Comparison of ENCODE assay signal across 14 cellular contexts in genomic region chr3:160758929-160759577, GRCh38. TPM values are rescaled to one million over a fixed set of nuclear protein-coding genes. Genes with fewer than 3 reads are reported as not detected.
DNase-seq lines count a peak whose midpoint lies in the region; ATAC-seq and TF ChIP-seq lines count a peak whose summit lies in the region.
"Had no signal": no experiment of that assay in that cellular context is flagged by ENCODE, and none has a peak within 500 bp of the region (broad histone marks: within the 10 kb centered on the region; RNA-seq: fewer than 3 reads in every experiment).

No MANE protein-coding gene starts in this region.

- H3K4me3 ChIP-seq in BLaER1 treated with 17β-estradiol and CSF1 and Interleukin-3, amounts not matched to agents 10 nM and 100 nM: peak overlapping the region in 1 of 10 experiments; percentile 73; a peak in 1 of 20 replicates
- H3K4me3 ChIP-seq in HUES48 (ENCODE audit: low read depth, low read length): peak overlapping the region; percentile 77; the same call in 1 of the 2 replicates
- no peak overlapping the region for H3K4me3 ChIP-seq in SU-DHL-6 (ENCODE audit: insufficient read depth, low read length, poor library complexity, severe bottlenecking)
- H3K4me3 ChIP-seq in right atrium auricular region: no peak overlapping the region

- H3K9me3 ChIP-seq in BLaER1 treated with 17β-estradiol and CSF1 and Interleukin-3, amounts not matched to agents 10 nM and 100 nM (replicated peaks in 1 of 11): no peaks in the 10 kb centered on the region; a peak in 1 of 22 replicates
- no peaks in the 10 kb centered on the region for H3K9me3 ChIP-seq in HUES48 (ENCODE audit: control insufficient read depth, insufficient read depth, low read length)
- H3K9me3 ChIP-seq in SU-DHL-6 (ENCODE audit: insufficient read depth, low read length): no peaks in the 10 kb centered on the region
- H3K9me3 ChIP-seq in right atrium auricular region: no peaks in the 10 kb centered on the region

- H3K4me3 Mint-ChIP-seq in natural killer cell treated with Interleukin-12 subunit alpha and Interleukin-12 subunit beta and Interleukin-15 and Interleukin-18, amount 100 ng/mL, for 72 hours: peak overlapping the region; percentile 23

- peaks cover 9% of the 10 kb centered on the region for H3K36me3 Mint-ChIP-seq in natural killer cell treated with Interleukin-12 subunit alpha and Interleukin-12 subunit beta and Interleukin-15 and Interleukin-18, amount 100 ng/mL, for 72 hours

- H3K4me1 Mint-ChIP-seq in natural killer cell treated with Interleukin-12 subunit alpha and Interleukin-12 subunit beta and Interleukin-15 and Interleukin-18, amount 100 ng/mL, for 72 hours (ENCODE audit: low read depth in 2 of 2): peaks cover 43 to 55% of the 10 kb centered on the region in 2 donors

- H3K27ac ChIP-seq in BLaER1 treated with 17β-estradiol and CSF1 and Interleukin-3, amounts not matched to agents 10 nM and 100 nM: no peak overlapping the region
- no peak overlapping the region for H3K27ac ChIP-seq in HUES48 (ENCODE audit: low read depth, low read length)
- H3K27ac ChIP-seq in SU-DHL-6 (ENCODE audit: low read depth, low read length): no peak overlapping the region
- H3K27ac ChIP-seq in right atrium auricular region: peak overlapping the region in 1 of 2 donors; percentile 28

- no peaks in the 10 kb centered on the region for H3K27me3 Mint-ChIP-seq in natural killer cell treated with Interleukin-12 subunit alpha and Interleukin-12 subunit beta and Interleukin-15 and Interleukin-18, amount 100 ng/mL, for 72 hours

- peak overlapping the region; percentile 37 to 99 (median 96); a peak in 19 of 22 replicates for H3K4me2 ChIP-seq in BLaER1 treated with 17β-estradiol and CSF1 and Interleukin-3, amounts not matched to agents 10 nM and 100 nM
- peak overlapping the region; percentile 67 for H3K4me2 ChIP-seq in SU-DHL-6 (ENCODE audit: low read depth, low read length, poor library complexity, severe bottlenecking)

- H3K36me3 ChIP-seq in BLaER1 treated with 17β-estradiol and CSF1 and Interleukin-3, amounts not matched to agents 10 nM and 100 nM: peaks cover 0 to 5% (median 0%) of the 10 kb centered on the region in 11 experiments; a peak in 2 of 22 replicates
- H3K36me3 ChIP-seq in HUES48 (ENCODE audit: control insufficient read depth, insufficient read depth, low read length): no peaks in the 10 kb centered on the region
- no peaks in the 10 kb centered on the region for H3K36me3 ChIP-seq in SU-DHL-6 (ENCODE audit: low read length)
- H3K36me3 ChIP-seq in right atrium auricular region: no peaks in the 10 kb centered on the region

- DNase-seq in natural killer cell treated with Interleukin-12 subunit alpha and Interleukin-12 subunit beta and Interleukin-15 and Interleukin-18, amount 100 ng/mL, for 72 hours (ENCODE audit: low spot score): no peak
- no peak for DNase-seq in COLO829 (ENCODE audit: low spot score)
- DNase-seq in right atrium auricular region (ENCODE audit: low spot score): no peak
- DNase-seq: activated gamma-delta T cell treated with Interleukin-2 at 50 U/mL for 16 hours; CD8-positive, alpha-beta memory T cell; mesendoderm; NCI-H187; retina; T-helper 9 cell had no signal

- no peak for ATAC-seq in natural killer cell treated with Interleukin-12 subunit alpha and Interleukin-12 subunit beta and Interleukin-15 and Interleukin-18, amount 100 ng/mL, for 72 hours
- ATAC-seq in HG02852 (IDR thresholded peaks at IDR 0.05; ENCODE audit: unreplicated experiment): no peak
- ATAC-seq in GM19324 (IDR thresholded peaks at IDR 0.05; ENCODE audit: low FRiP score, unreplicated experiment): no peak

- no peaks in the 10 kb centered on the region for H3K27me3 ChIP-seq in BLaER1 treated with 17β-estradiol and CSF1 and Interleukin-3, amounts not matched to agents 10 nM and 100 nM
- H3K27me3 ChIP-seq in HUES48 (ENCODE audit: control insufficient read depth, insufficient read depth, low read length) (peaks cover 27% of the 10 kb centered on the region), SU-DHL-6 (ENCODE audit: low read length) (no peaks in the 10 kb centered on the region), right atrium auricular region (no peaks in the 10 kb centered on the region)

- H3K27ac Mint-ChIP-seq in natural killer cell treated with Interleukin-12 subunit alpha and Interleukin-12 subunit beta and Interleukin-15 and Interleukin-18, amount 100 ng/mL, for 72 hours: no peak overlapping the region

- no peak for TF ChIP-seq CTCF in SU-DHL-6 (IDR thresholded peaks at IDR 0.05; ENCODE audit: insufficient read depth, low read length, poor library complexity, severe bottlenecking)
- TF ChIP-seq CTCF in right atrium auricular region (IDR thresholded peaks at IDR 0.05): peak in 1 of 2 donors; percentile 41

- H3K9ac ChIP-seq in BLaER1 treated with 17β-estradiol and CSF1 and Interleukin-3, amounts not matched to agents 10 nM and 100 nM: no peak overlapping the region
- no peak overlapping the region for H3K9ac ChIP-seq in HUES48 (ENCODE audit: low read depth, low read length)
- H3K9ac ChIP-seq in SU-DHL-6 (ENCODE audit: low read length): no peak overlapping the region

- peaks cover 5% of the 10 kb centered on the region; the same call in 1 of the 2 replicates for H3K79me2 ChIP-seq in SU-DHL-6 (ENCODE audit: insufficient read depth, low read length)

- peaks cover 23 to 39% (median 32%) of the 10 kb centered on the region in 10 experiments for H3K4me1 ChIP-seq in BLaER1 treated with 17β-estradiol and CSF1 and Interleukin-3, amounts not matched to agents 10 nM and 100 nM
- peaks cover 27% of the 10 kb centered on the region for H3K4me1 ChIP-seq in HUES48 (ENCODE audit: control insufficient read depth, insufficient read depth, low read length)
- H3K4me1 ChIP-seq in right atrium auricular region: peaks cover 0 to 18% of the 10 kb centered on the region in 2 donors

- H3K9me2 ChIP-seq in SU-DHL-6 (replicated peaks; ENCODE audit: insufficient read depth, low read length): no peaks in the 10 kb centered on the region

- no peaks in the 10 kb centered on the region for H3K9me3 Mint-ChIP-seq in natural killer cell treated with Interleukin-12 subunit alpha and Interleukin-12 subunit beta and Interleukin-15 and Interleukin-18, amount 100 ng/mL, for 72 hours

- H3F3A ChIP-seq in SU-DHL-6 (ENCODE audit: insufficient read depth): no peaks in the 10 kb centered on the region

- H4K20me1 ChIP-seq in BLaER1 treated with 17β-estradiol and CSF1 and Interleukin-3, amounts not matched to agents 10 nM and 100 nM: peaks cover 0 to 16% (median 0%) of the 10 kb centered on the region in 11 experiments; a peak in 8 of 22 replicates
- H4K20me1 ChIP-seq in SU-DHL-6 (ENCODE audit: low read depth, low read length): no peaks in the 10 kb centered on the region; the same call in 1 of the 2 replicates

- no peak overlapping the region for H2AFZ ChIP-seq in SU-DHL-6 (ENCODE audit: low read depth, low read length, severe bottlenecking)

RNA-seq across cellular contexts. Expression of gene PPM1L, which starts 3.0 kb away (rescaled TPM):
- 10 to 100 TPM; 14.9 to 15.2 TPM for total RNA-seq in natural killer cell treated with Interleukin-12 subunit alpha and Interleukin-12 subunit beta and Interleukin-15 and Interleukin-18, amount 100 ng/mL, for 72 hours
- 10 to 100 TPM; 23.8 to 47.4 TPM for total RNA-seq in right atrium auricular region
